Comparison of ENCODE assay signal across 11 cellular contexts in genomic region chr3:111924283-111924682, GRCh38. TPM values are rescaled to one million over a fixed set of nuclear protein-coding genes. Genes with fewer than 3 reads are reported as not detected.
DNase-seq lines count a peak whose midpoint lies in the region; ATAC-seq and TF ChIP-seq lines count a peak whose summit lies in the region.
"Had no signal": no experiment of that assay in that cellular context is flagged by ENCODE, and none has a peak within 500 bp of the region (broad histone marks: within the 10 kb centered on the region; RNA-seq: fewer than 3 reads in every experiment).

No MANE protein-coding gene starts in this region.

- intact Hi-C loops in left cardiac atrium (cut with DNase I) = no loop called here

- H3K27me3 ChIP-seq in osteoblast (ENCODE audit: insufficient read depth, low read length) = no peaks in the 10 kb centered on the region

- DNase-seq in SHP77 (lab: John Stamatoyannopoulos, UW) = peak; percentile 86 to 93
- DNase-seq in left cardiac atrium = peak; percentile 57
- DNase-seq in stimulated activated effector memory CD8-positive, alpha-beta T cell treated with anti-CD3 and anti-CD28 coated beads, Interleukin-12 subunit alpha, Interleukin-12 subunit beta, amount 100 ng/mL, for 72 hours (ENCODE audit: low spot score in 2 of 2) = no peak
- no peak for DNase-seq in NK-92 (lab: John Stamatoyannopoulos, UW; ENCODE audit: unreplicated experiment)
- no peak for DNase-seq in osteoblast (ENCODE audit: insufficient read length, low spot score, missing footprints)
- DNase-seq in activated CD4-positive, alpha-beta T cell treated with anti-CD3 and anti-CD28 coated beads, Interleukin-2, amount 50 U/mL, for 1 hour = no peak
- DNase-seq: DND-41, NCI-H2171, T-helper 2 cell had no signal

- peak overlapping the region; percentile 4 for H3K27ac Mint-ChIP-seq in stimulated activated effector memory CD8-positive, alpha-beta T cell treated with anti-CD3 and anti-CD28 coated beads, Interleukin-12 subunit alpha, Interleukin-12 subunit beta, amount 100 ng/mL, for 72 hours

- no peaks in the 10 kb centered on the region for H3K9me3 ChIP-seq in osteoblast (ENCODE audit: low read depth, low read length)

- H4K20me1 ChIP-seq in osteoblast (ENCODE audit: insufficient read depth, low read length) = peaks cover 6% of the 10 kb centered on the region

- H3K4me1 ChIP-seq in osteoblast (ENCODE audit: insufficient read depth, low read length) = peaks cover 7% of the 10 kb centered on the region

- H3K36me3 Mint-ChIP-seq in stimulated activated effector memory CD8-positive, alpha-beta T cell treated with anti-CD3 and anti-CD28 coated beads, Interleukin-12 subunit alpha, Interleukin-12 subunit beta, amount 100 ng/mL, for 72 hours = peaks cover 11% of the 10 kb centered on the region

- H3K36me3 ChIP-seq in osteoblast (ENCODE audit: insufficient read depth, low read length) = peaks cover 61% of the 10 kb centered on the region

- H3K4me3 Mint-ChIP-seq in stimulated activated effector memory CD8-positive, alpha-beta T cell treated with anti-CD3 and anti-CD28 coated beads, Interleukin-12 subunit alpha, Interleukin-12 subunit beta, amount 100 ng/mL, for 72 hours = no peak overlapping the region

- peaks cover 7% of the 10 kb centered on the region for H3K4me1 Mint-ChIP-seq in stimulated activated effector memory CD8-positive, alpha-beta T cell treated with anti-CD3 and anti-CD28 coated beads, Interleukin-12 subunit alpha, Interleukin-12 subunit beta, amount 100 ng/mL, for 72 hours

- no peak; the same call in 1 of the 2 replicates for TF ChIP-seq RAD21 in Ishikawa (IDR thresholded peaks at IDR 0.05; ENCODE audit: low read depth)

- H2AFZ ChIP-seq in osteoblast (ENCODE audit: low read length) = no peak overlapping the region

- peaks cover 12% of the 10 kb centered on the region for H3K79me2 ChIP-seq in osteoblast (ENCODE audit: insufficient read depth, low read length)

- TF ChIP-seq EP300 in Ishikawa (IDR thresholded peaks at IDR 0.05; ENCODE audit: borderline replicate concordance) = peak; percentile 91

- H3K4me2 ChIP-seq in osteoblast (ENCODE audit: insufficient read depth, low read length) = no peak overlapping the region

- ATAC-seq in left cardiac atrium (peak; percentile 92 to 94), HG02885 (IDR thresholded peaks at IDR 0.05; ENCODE audit: poor library complexity, unreplicated experiment) (no peak)
- no peak for ATAC-seq in stimulated activated effector memory CD8-positive, alpha-beta T cell treated with anti-CD3 and anti-CD28 coated beads, Interleukin-12 subunit alpha, Interleukin-12 subunit beta, amount 100 ng/mL, for 72 hours

- H3K4me3 ChIP-seq in osteoblast (ENCODE audit: insufficient read depth, low read length) = no peak overlapping the region

- no peak for TF ChIP-seq CTCF in osteoblast (IDR thresholded peaks at IDR 0.05; ENCODE audit: extremely low read depth, low read depth, low read length)

- no peaks in the 10 kb centered on the region for H3K9me3 Mint-ChIP-seq in stimulated activated effector memory CD8-positive, alpha-beta T cell treated with anti-CD3 and anti-CD28 coated beads, Interleukin-12 subunit alpha, Interleukin-12 subunit beta, amount 100 ng/mL, for 72 hours

- no peak overlapping the region for H3K27ac ChIP-seq in osteoblast (ENCODE audit: low read depth, low read length)

TF ChIP-seq in Ishikawa, 13 proteins besides CTCF, POLR2A, EP300 and RAD21:
- TF ChIP-seq TAF1 (IDR thresholded peaks at IDR 0.05; ENCODE audit: low read depth) (no peak), TEAD4 (IDR thresholded peaks at IDR 0.05) (peak; percentile 83), YY1 (IDR thresholded peaks at IDR 0.05; ENCODE audit: low read depth) (no peak), FOXM1 (IDR thresholded peaks at IDR 0.05; ENCODE audit: borderline replicate concordance, low read depth) (peak; percentile 52; the same call in 1 of the 2 replicates), TCF12 (IDR thresholded peaks at IDR 0.05; ENCODE audit: low read depth) (peak; percentile 98), CREB1 (IDR thresholded peaks at IDR 0.05; ENCODE audit: low read depth) (no peak), MAX (IDR thresholded peaks at IDR 0.05) (peak; percentile 96), CEBPB (IDR thresholded peaks at IDR 0.05) (no peak), EGR1 (IDR thresholded peaks at IDR 0.05) (no peak), NFIC (IDR thresholded peaks at IDR 0.05) (peak; percentile 94), USF1 (IDR thresholded peaks at IDR 0.05) (peak; percentile 46; the same call in 1 of the 2 replicates), REST (IDR thresholded peaks at IDR 0.05; ENCODE audit: low read depth) (no peak), ZBTB7A (IDR thresholded peaks at IDR 0.05; ENCODE audit: low read depth) (no peak)

RNA-seq across cellular contexts. Expression of gene ABHD10, which starts 54.5 kb away (rescaled TPM):
- total RNA-seq in left cardiac atrium (10 to 100 TPM; 27.6 to 30.9 TPM), osteoblast (22.8 and 23.6 TPM in 2 replicates)

Comparison
In these comparisons a context has a peak if more than half of its experiments do, and no peak if none do; other contexts are left out.
1. DNase-seq: peak in SHP77 (2 of 2) and left cardiac atrium (single experiment); none in stimulated activated effector memory CD8-positive, alpha-beta T cell treated with anti-CD3 and anti-CD28 coated beads, Interleukin-12 subunit alpha, Interleukin-12 subunit beta, amount 100 ng/mL, for 72 hours (0 of 2), NK-92 (single experiment), osteoblast (single experiment) and activated CD4-positive, alpha-beta T cell treated with anti-CD3 and anti-CD28 coated beads, Interleukin-2, amount 50 U/mL, for 1 hour (single experiment).
2. ATAC-seq: peak in left cardiac atrium (2 of 2); none in stimulated activated effector memory CD8-positive, alpha-beta T cell treated with anti-CD3 and anti-CD28 coated beads, Interleukin-12 subunit alpha, Interleukin-12 subunit beta, amount 100 ng/mL, for 72 hours (single experiment) and HG02885 (single experiment).